15 cellular contexts compared by ENCODE assay signal in the genomic region with DNA sequence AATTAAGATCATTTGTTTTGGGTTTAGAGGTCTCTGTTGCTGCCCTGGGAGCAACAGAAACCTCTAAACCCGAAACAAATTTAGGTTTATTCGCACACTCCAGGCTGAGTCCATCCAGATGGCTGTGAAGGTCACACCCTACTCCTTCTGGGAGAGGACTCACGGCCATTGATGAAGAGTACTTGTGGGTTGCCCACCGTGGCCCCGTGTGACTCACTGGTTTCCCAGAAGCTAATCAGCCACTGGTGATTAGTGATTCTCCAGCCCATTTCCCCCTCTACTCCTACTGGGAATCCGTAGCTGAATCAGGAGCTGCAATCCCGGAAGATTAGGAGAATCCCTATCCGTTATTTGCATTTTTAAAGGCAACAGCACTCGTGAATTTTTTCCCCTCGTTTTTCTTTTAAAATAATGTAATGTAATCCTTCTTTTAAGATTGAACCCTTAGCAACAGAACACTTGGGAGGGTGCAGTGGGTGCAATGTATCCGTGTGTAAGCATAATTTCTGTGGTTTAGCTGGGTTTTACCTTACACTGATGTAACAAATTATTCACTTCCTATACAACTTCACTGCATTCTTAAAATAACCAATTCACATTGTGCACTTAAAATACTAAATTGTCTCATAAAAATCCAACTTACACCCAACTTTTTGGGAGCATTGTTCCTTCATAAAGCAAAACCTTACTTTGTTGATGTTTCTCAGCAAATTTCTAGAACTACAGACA. TPM values are rescaled to one million over a fixed set of nuclear protein-coding genes. Genes with fewer than 3 reads are reported as not detected.
A peak's percentile ranks its signal among the peaks of the same experiment; 100 is the strongest.
DNase-seq lines count a peak whose midpoint lies in the region; ATAC-seq, FAIRE-seq and TF ChIP-seq lines count a peak whose summit lies in the region.
"Had no signal": no experiment of that assay in that cellular context is flagged by ENCODE, and none has a peak within 500 bp of the region (broad histone marks: within the 10 kb centered on the region; RNA-seq: fewer than 3 reads in every experiment).

No MANE protein-coding gene starts in this region.

- H3K27me3 ChIP-seq in BLaER1 (no peaks in the 10 kb centered on the region), GM12878 (replicated peaks in 1 of 2; ENCODE audit: control insufficient read depth in 2 of 2, insufficient read depth in 2 of 2, low read length in 1 of 2) (no peaks in the 10 kb centered on the region), mesendoderm (ENCODE audit: insufficient read depth, low read length, poor library complexity) (no peaks in the 10 kb centered on the region)

- 45% methylated on average over 11 of the region's 11 CpGs for WGBS in GM12878 (ENCODE audit: insufficient coverage, insufficient replicate concordance, low lambda C conversion rate, missing lambda C conversion rate)
- no CpG with 5 or more reads among the region's 11 CpGs for WGBS in mesendoderm (ENCODE audit: extremely low coverage, insufficient coverage, low lambda C conversion rate)

- H3K4me1 ChIP-seq in BLaER1 = peaks cover 39% of the 10 kb centered on the region
- no peaks in the 10 kb centered on the region for H3K4me1 ChIP-seq in GM12878 (ENCODE audit: control insufficient read depth, insufficient read depth, low read length)
- H3K4me1 ChIP-seq in mesendoderm (ENCODE audit: control insufficient read depth, low read depth, low read length) = peaks cover 4% of the 10 kb centered on the region

- intact Hi-C loops in GM12878 (cut with micrococcal nuclease; ENCODE audit: unreplicated experiment) = loop anchor here (2.0 kb wide), 1 partner anchor 39 kb away; no protein-coding TSS in a partner anchor

- BruUV-seq in GM12878 (replicated peaks; lab: Mats Ljungman, UMichigan) = no TSS peak

- in situ Hi-C loops in GM12878 (cut with MboI) = no loop called here

- no peak for TF ChIP-seq POLR2A in GM12878 (IDR thresholded peaks at IDR 0.05; ENCODE audit: low read depth, low read length)

- peak overlapping the region; percentile 71 for H3K18ac ChIP-seq in mesendoderm (ENCODE audit: low read length)

- no peaks in the 10 kb centered on the region for H3K36me3 ChIP-seq in BLaER1
- H3K36me3 ChIP-seq in GM12878 (ENCODE audit: control insufficient read depth in 2 of 2, insufficient read depth in 2 of 2, low read length in 1 of 2) = no peaks in the 10 kb centered on the region
- H3K36me3 ChIP-seq in mesendoderm (ENCODE audit: control insufficient read depth, insufficient read depth, low read length) = no peaks in the 10 kb centered on the region

- FAIRE-seq in GM12878 (lab: Jason Lieb, UNC) = no peak

- H3K79me1 ChIP-seq in mesendoderm (ENCODE audit: low read length) = no peaks in the 10 kb centered on the region

- H2AFZ ChIP-seq in GM12878 (ENCODE audit: control insufficient read depth, low read depth, low read length) = no peak overlapping the region

- DNase-seq in H4 (ENCODE audit: low spot score) = peak; percentile 37
- DNase-seq in GM12878 (ENCODE audit: low read depth, low spot score) = no peak
- peak; percentile 43 for DNase-seq in mesendoderm
- no peak for DNase-seq in amniotic stem cell (lab: John Stamatoyannopoulos, UW)
- no peak for DNase-seq in midbrain (lab: John Stamatoyannopoulos, UW)
- DNase-seq: amygdala; CD8-positive, alpha-beta memory T cell; effector memory CD8-positive, alpha-beta T cell; hypothalamus; NCI-H1436 treated with DMSO at 0.1 percent for 48 hours; substantia nigra; T-cell had no signal

- TF ChIP-seq CTCF in GM12878 (IDR thresholded peaks at IDR 0.05 in 2 of 3, conservative IDR thresholded peaks at IDR 0.05 in 1 of 3; ENCODE audit: control insufficient read depth in 2 of 3, extremely low read depth in 1 of 3, insufficient read depth in 1 of 3, low read depth in 3 of 3, low read length in 3 of 3) = no peak

- H3K4me3 ChIP-seq in BLaER1 (no peak overlapping the region), GM12878 (no peak overlapping the region), mesendoderm (ENCODE audit: low read length) (no peak overlapping the region)

- no peak overlapping the region for H3K27ac ChIP-seq in BLaER1
- no peak overlapping the region for H3K27ac ChIP-seq in GM12878 (ENCODE audit: control insufficient read depth, insufficient read depth)
- no peak overlapping the region for H3K27ac ChIP-seq in mesendoderm (ENCODE audit: low read depth, low read length)

- H3K79me2 ChIP-seq in GM12878 (ENCODE audit: control insufficient read depth, insufficient read depth, low read length) (no peaks in the 10 kb centered on the region), mesendoderm (ENCODE audit: control insufficient read depth, insufficient read depth, low read length) (no peaks in the 10 kb centered on the region)

- H4K8ac ChIP-seq in mesendoderm (ENCODE audit: low read depth, low read length) = no peak overlapping the region

- ATAC-seq in GM12878 = peak; percentile 67
- no peak for ATAC-seq in GM19328 (IDR thresholded peaks at IDR 0.05; ENCODE audit: unreplicated experiment)
- ATAC-seq in HG03280 (IDR thresholded peaks at IDR 0.05; ENCODE audit: unreplicated experiment) = no peak
- ATAC-seq: effector memory CD8-positive, alpha-beta T cell; T-cell had no signal

- no peak for TF ChIP-seq EP300 in GM12878 (IDR thresholded peaks at IDR 0.05; ENCODE audit: borderline replicate concordance in 1 of 2, control insufficient read depth in 1 of 2, low read depth in 2 of 2, low read length in 2 of 2)

- H4K5ac ChIP-seq in mesendoderm (ENCODE audit: low read length) = no peak overlapping the region

- CTCF ChIA-PET in GM12878 (lab: Yijun Ruan, JAX) = interaction anchor here (0.7 to 2.4 kb wide), 4 partner anchors 11 to 1163 kb away, joined by 3 to 7 read pairs (median 5); no protein-coding TSS in a partner anchor

- H3K4ac ChIP-seq in mesendoderm (ENCODE audit: low read depth, low read length) = no peak overlapping the region

- TF ChIP-seq RAD21 in GM12878 (IDR thresholded peaks at IDR 0.05; ENCODE audit: insufficient read depth, low read depth, low read length) = no peak

- SMC1A ChIA-PET in GM12878 (lab: Charles Lee; ENCODE audit: uncharacterized antibody, unreplicated experiment) = interaction anchor here (0.5 to 3.1 kb wide), 11 partner anchors 9 to 191 kb away, joined by 3 to 12 read pairs (median 5); no protein-coding TSS in a partner anchor

- no peak overlapping the region for H2BK15ac ChIP-seq in mesendoderm (replicated peaks; ENCODE audit: low read depth)

- H4K20me1 ChIP-seq in BLaER1 (no peaks in the 10 kb centered on the region), GM12878 (ENCODE audit: control insufficient read depth, insufficient read depth) (no peaks in the 10 kb centered on the region)

- 0 out of 2 replicates have a peak overlapping the region, but pooled peaks have one; percentile 2 for H3K4me2 ChIP-seq in BLaER1
- H3K4me2 ChIP-seq in GM12878 (ENCODE audit: control insufficient read depth, insufficient read depth) = no peak overlapping the region
- H3K4me2 ChIP-seq in mesendoderm (ENCODE audit: low read length) = no peak overlapping the region

- H3K9me3 ChIP-seq in BLaER1 = no peaks in the 10 kb centered on the region
- H3K9me3 ChIP-seq in GM12878 (replicated peaks; ENCODE audit: control insufficient read depth, insufficient read depth, low read length) = no peaks in the 10 kb centered on the region

- H2BK120ac ChIP-seq in mesendoderm (ENCODE audit: low read depth, low read length) = no peak overlapping the region

- POLR2A ChIA-PET in GM12878 (lab: Charles Lee) = interaction anchor here (1.0 to 1.9 kb wide), 2 partner anchors 25 to 40 kb away, joined by 3 to 6 read pairs; no protein-coding TSS in a partner anchor

- RAD21 ChIA-PET in GM12878 (lab: Charles Lee; ENCODE audit: unreplicated experiment) = interaction anchor here (0.9 to 1.9 kb wide), 4 partner anchors 14 to 90 kb away, joined by 3 to 12 read pairs (median 4); no protein-coding TSS in a partner anchor

- no peak overlapping the region for H3K23ac ChIP-seq in mesendoderm (ENCODE audit: low read length)

- H3K56ac ChIP-seq in mesendoderm (ENCODE audit: low read length) = no peak overlapping the region

- no peak overlapping the region for H2BK5ac ChIP-seq in mesendoderm (ENCODE audit: low read length)

- no peak overlapping the region for H2AK5ac ChIP-seq in mesendoderm (ENCODE audit: low read length)

- H3K9ac ChIP-seq in BLaER1 = no peak overlapping the region
- no peak overlapping the region for H3K9ac ChIP-seq in GM12878 (ENCODE audit: control insufficient read depth, insufficient read depth, low read length)
- no peak overlapping the region for H3K9ac ChIP-seq in mesendoderm (ENCODE audit: low read length)

TF ChIP-seq in GM12878, 131 proteins besides CTCF, POLR2A, EP300 and RAD21 (continues in another document):
- TF ChIP-seq, protein P1, sequence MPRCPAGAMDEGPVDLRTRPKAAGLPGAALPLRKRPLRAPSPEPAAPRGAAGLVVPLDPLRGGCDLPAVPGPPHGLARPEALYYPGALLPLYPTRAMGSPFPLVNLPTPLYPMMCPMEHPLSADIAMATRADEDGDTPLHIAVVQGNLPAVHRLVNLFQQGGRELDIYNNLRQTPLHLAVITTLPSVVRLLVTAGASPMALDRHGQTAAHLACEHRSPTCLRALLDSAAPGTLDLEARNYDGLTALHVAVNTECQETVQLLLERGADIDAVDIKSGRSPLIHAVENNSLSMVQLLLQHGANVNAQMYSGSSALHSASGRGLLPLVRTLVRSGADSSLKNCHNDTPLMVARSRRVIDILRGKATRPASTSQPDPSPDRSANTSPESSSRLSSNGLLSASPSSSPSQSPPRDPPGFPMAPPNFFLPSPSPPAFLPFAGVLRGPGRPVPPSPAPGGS (IDR thresholded peaks at IDR 0.05; ENCODE audit: borderline replicate concordance, insufficient read depth, low read depth, low read length, poor library complexity, severe bottlenecking) = no peak
- peak; percentile 58; the same call in 1 of the 2 replicates for TF ChIP-seq NFIC (IDR thresholded peaks at IDR 0.05; ENCODE audit: low read depth, low read length)

RNA-seq across cellular contexts. Expression of a gene that starts 27.5 kb away (rescaled TPM):
- total RNA-seq in H4 (2014; rRNA removed; shearing (Covaris generic)) = 30.5 and 31.6 TPM in 2 replicates
- total RNA-seq in GM12878 (2013; cell fraction: nucleolus; rRNA removed) = 17.2 and 18.5 TPM in 2 replicates
- total RNA-seq in GM12878 (2014; rRNA removed) = 1.3 and 1.5 TPM in 2 replicates
- total RNA-seq in GM12878 (2014; rRNA removed; fragmentation: Illumina TruSeq; extraction: Trizol) = 0.18 and 0.51 TPM in 2 replicates
- 1.5 and 2.5 TPM in 2 replicates for total RNA-seq in GM12878 (2021)
- 0.07 TPM for polyA plus RNA-seq in GM12878 (2011; ENCODE audit: low read depth)
- polyA plus RNA-seq in GM12878 (2011; rRNA removed) = 7.0 and 22.0 TPM in 2 replicates
- polyA plus RNA-seq in GM12878 (2011; cell fraction: cytosol; rRNA removed) = 7.8 and 12.6 TPM in 2 replicates
- polyA plus RNA-seq in GM12878 (2011; cell fraction: nucleus; rRNA removed) = 25.0 and 34.5 TPM in 2 replicates
- 0.30 and 0.76 TPM in 2 replicates for polyA plus RNA-seq in GM12878 (2012)
- polyA plus RNA-seq in GM12878 (2014; fragmentation: Illumina TruSeq; extraction: Trizol) = 0.95 and 1.3 TPM in 2 replicates
- polyA plus RNA-seq in GM12878 (2014; fragmentation: Nextera tagmentation; extraction: Ambion mirVana) = under 1 TPM in 1 of 2 experiments, not detected in 1; 0.11 TPM
- 0.69 and 1.3 TPM in 2 replicates for polyA plus RNA-seq in GM12878 (2014; rRNA removed)
- polyA plus RNA-seq in GM12878 (2016; fragmentation: Nextera tagmentation; extraction: Ambion mirVana) = under 1 TPM; 0.23 to 0.62 TPM
- polyA minus RNA-seq in GM12878 (2011; rRNA and poly(A)+ RNA removed) = 13.5 and 20.9 TPM in 2 replicates
- polyA minus RNA-seq in GM12878 (2011; cell fraction: cytosol; rRNA and poly(A)+ RNA removed) = 13.9 and 15.5 TPM in 2 replicates
- polyA minus RNA-seq in GM12878 (2011; cell fraction: nucleus; rRNA and poly(A)+ RNA removed) = 15.7 and 27.0 TPM in 2 replicates
- polyA plus RNA-seq in mesendoderm (2013, experiment 1 of 2) = 0.81 TPM
- polyA plus RNA-seq in mesendoderm (2013, experiment 2 of 2) = 1.1 TPM

Comparison
In these comparisons a context has a peak if more than half of its experiments do, and no peak if none do; other contexts are left out.
1. DNase-seq: peak in H4 (single experiment) and mesendoderm (single experiment); none in GM12878 (single experiment), amniotic stem cell (single experiment) and midbrain (single experiment).